22 cellular contexts compared by ENCODE assay signal in the genomic region with DNA sequence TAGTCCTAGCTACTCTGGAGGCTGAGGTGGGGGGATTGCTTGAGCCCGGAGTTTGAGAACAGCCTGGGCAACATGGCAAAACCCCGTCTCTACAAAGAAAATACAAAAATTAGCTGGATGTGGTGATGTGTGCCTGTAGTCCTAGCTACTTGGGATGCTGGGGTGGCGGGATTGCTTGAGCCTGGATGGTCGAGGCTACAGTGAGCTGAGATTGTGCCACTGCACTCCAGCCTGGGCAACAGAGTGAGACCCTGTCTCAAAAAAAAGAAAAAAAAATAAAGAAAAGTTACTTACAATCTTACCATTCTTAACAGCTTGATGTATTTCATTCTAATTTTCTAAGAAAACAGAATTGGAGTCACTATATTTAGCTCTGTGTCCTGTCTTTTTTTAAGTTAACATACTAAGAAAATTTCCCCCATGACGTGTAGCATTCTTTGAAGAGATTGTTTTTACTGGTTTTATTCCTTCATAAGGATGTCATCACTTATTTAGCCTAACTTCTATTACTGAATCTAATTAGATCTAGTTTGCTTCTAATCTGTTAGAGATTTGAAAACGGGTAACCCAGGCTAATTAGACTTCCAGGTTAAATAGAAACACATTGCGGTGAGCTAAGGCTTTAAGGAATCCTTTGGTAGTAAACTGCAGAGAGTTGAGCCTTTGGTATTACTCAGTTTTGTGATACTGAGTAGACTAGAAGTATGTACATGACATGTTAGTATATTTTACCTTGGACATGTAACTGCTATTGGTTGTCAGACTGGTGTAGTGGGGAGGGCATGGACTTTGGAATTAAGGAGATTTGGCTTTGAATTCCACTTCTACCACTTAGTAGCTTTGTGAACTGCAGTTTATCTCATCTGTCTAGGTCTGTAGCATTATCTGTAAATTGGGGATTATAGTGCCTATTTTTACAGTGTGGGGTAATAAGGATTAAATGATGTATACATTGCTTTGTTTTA. TPM values are rescaled to one million over a fixed set of nuclear protein-coding genes. Genes with fewer than 3 reads are reported as not detected.
DNase-seq lines count a peak whose midpoint lies in the region; ATAC-seq, FAIRE-seq and TF ChIP-seq lines count a peak whose summit lies in the region.
"Had no signal": no experiment of that assay in that cellular context is flagged by ENCODE, and none has a peak within 500 bp of the region (broad histone marks: within the 10 kb centered on the region; RNA-seq: fewer than 3 reads in every experiment).

No MANE protein-coding gene starts in this region.

- peak overlapping the region; percentile 23 for H3K27ac ChIP-seq in brain microvascular endothelial cell
- peak overlapping the region; percentile 12 for H3K27ac ChIP-seq in HepG2 (ENCODE audit: extremely low read length, insufficient read depth, low read length)
- no peak overlapping the region for H3K27ac ChIP-seq in upper lobe of right lung
- H3K27ac ChIP-seq in sigmoid colon: peak overlapping the region in 1 of 4 donors; percentile 58

- intact Hi-C loops in HepG2 (cut with micrococcal nuclease; ENCODE audit: unreplicated experiment) (no loop called here), upper lobe of right lung (cut with DNase I) (no loop called here), sigmoid colon (cut with DNase I) (no loop called here)

- TF ChIP-seq CTCF in BJ (IDR thresholded peaks at IDR 0.05; ENCODE audit: insufficient read depth, low read depth, low read length) (no peak), brain microvascular endothelial cell (IDR thresholded peaks at IDR 0.05; ENCODE audit: low read depth, low read length, missing control alignments) (no peak), HepG2 (CRISPR knock-in tag; IDR thresholded peaks at IDR 0.05) (no peak), upper lobe of right lung (IDR thresholded peaks at IDR 0.05) (no peak), sigmoid colon (IDR thresholded peaks at IDR 0.05) (no peak)

- peaks cover 52% of the 10 kb centered on the region for H3K79me2 ChIP-seq in HepG2 (ENCODE audit: insufficient read depth, low read length)

- H3K36me3 ChIP-seq in BJ (ENCODE audit: control insufficient read depth, insufficient read depth, low read length) (peaks cover 3% of the 10 kb centered on the region), brain microvascular endothelial cell (replicated peaks) (peaks cover 29% of the 10 kb centered on the region), HepG2 (replicated peaks in 1 of 2; ENCODE audit: control insufficient read depth in 1 of 2, insufficient read depth in 2 of 2, low read length in 2 of 2) (peaks cover 13 to 77% of the 10 kb centered on the region in 2 experiments), upper lobe of right lung (peaks cover 74% of the 10 kb centered on the region), sigmoid colon (peaks cover 0 to 57% (median 8%) of the 10 kb centered on the region in 4 donors)

- H3K9me3 ChIP-seq in HepG2 (ENCODE audit: low read length) (no peaks in the 10 kb centered on the region), upper lobe of right lung (no peaks in the 10 kb centered on the region), sigmoid colon (no peaks in the 10 kb centered on the region)
- H3K9me3 ChIP-seq: MG63 had no signal

- 89% methylated on average over 7 of the region's 7 CpGs for WGBS in HepG2 (ENCODE audit: low lambda C conversion rate)
- WGBS in sigmoid colon, 2 donors: 91 to 94% methylated on average over 7 of the region's 7 CpGs

- no peak for TF ChIP-seq RAD21 in HepG2 (CRISPR knock-in tag; IDR thresholded peaks at IDR 0.05)

- H2AFZ ChIP-seq in HepG2 (ENCODE audit: low read length): no peak overlapping the region

- no TSS peak for BruUV-seq in HepG2 (replicated peaks; lab: Mats Ljungman, UMichigan)

- H3K4me3 ChIP-seq in BJ (ENCODE audit: low read depth, low read length): no peak overlapping the region
- H3K4me3 ChIP-seq in brain microvascular endothelial cell (ENCODE audit: low read depth, low read length): no peak overlapping the region
- H3K4me3 ChIP-seq in HepG2 (replicated peaks in 1 of 3; ENCODE audit: insufficient read depth in 1 of 3, low read depth in 2 of 3, low read length in 3 of 3): no peak overlapping the region
- H3K4me3 ChIP-seq in upper lobe of right lung: no peak overlapping the region
- no peak overlapping the region for H3K4me3 ChIP-seq in sigmoid colon
- H3K4me3 ChIP-seq: MG63, smooth muscle cell had no signal

- in situ Hi-C loops in brain microvascular endothelial cell (cut with HindIII; ENCODE audit: low pct_ligation_motif_present, low sequenced_read_pairs) (no loop called here), HepG2 (cut with HindIII; ENCODE audit: extremely low pct_ligation_motif_present, low pct_unique_long_range_greater_than_20kb) (no loop called here)

- CTCF ChIA-PET in BJ (lab: Yijun Ruan, JAX) (interaction anchor here (0.9 to 1.0 kb wide), 2 partner anchors 17 to 964 kb away, joined by 3 to 4 read pairs; no protein-coding TSS in a partner anchor), HepG2 (lab: Yijun Ruan, JAX; ENCODE audit: low intra/inter-chr PET ratio, low total read pairs) (no interaction called here)

- DNase-seq in BJ (ENCODE audit: low read depth) (peak; percentile 71), GM12892 (ENCODE audit: insufficient read length) (no peak), brain microvascular endothelial cell (no peak), HepG2 (ENCODE audit: low spot score) (peak; percentile 28), upper lobe of right lung (no peak), NCI-H146 treated with DMSO at 0.1 percent for 48 hours (lab: John Stamatoyannopoulos, UW; ENCODE audit: unreplicated experiment) (no peak), activated gamma-delta T cell (lab: John Stamatoyannopoulos, UW) (no peak), sigmoid colon (no peak)
- DNase-seq: activated CD4-positive, alpha-beta T cell treated with anti-CD3 and anti-CD28 coated beads for 48 hours; activated naive CD8-positive, alpha-beta T cell treated with anti-CD3 and anti-CD28 coated beads for 36 hours; activated T-cell treated with anti-CD3 and anti-CD28 coated beads for 4 hours; effector CD4-positive, alpha-beta T cell; GDM1; mesendoderm; MG63; natural killer cell; NCI-H1694; NCI-H2227 treated with DMSO at 0.1 percent for 48 hours; stimulated activated CD4-positive, alpha-beta T cell treated with anti-CD3 and anti-CD28 coated beads, Interleukin-4, amount 100 ng/mL, for 24 hours; SW 1271 had no signal

- TF ChIP-seq EP300 in HepG2 (IDR thresholded peaks at IDR 0.05; ENCODE audit: low read depth in 2 of 2, low read length in 2 of 2): no peak
- no peak for TF ChIP-seq EP300 in HepG2 (CRISPR knock-in tag; IDR thresholded peaks at IDR 0.05; ENCODE audit: borderline replicate concordance)
- TF ChIP-seq EP300 in sigmoid colon (IDR thresholded peaks at IDR 0.05): no peak

- H3K4me1 ChIP-seq in HepG2 (ENCODE audit: insufficient read depth, low read length) (peaks cover 12% of the 10 kb centered on the region), upper lobe of right lung (no peaks in the 10 kb centered on the region), sigmoid colon (peaks cover 0 to 6% (median 3%) of the 10 kb centered on the region in 4 donors)

- POLR2A ChIA-PET in BJ (lab: Charles Lee) (interaction anchor here (1.2 kb wide), 1 partner anchor 24 kb away, joined by 4 read pairs; a partner anchor contains a TSS), HepG2 (lab: Yijun Ruan, JAX) (interaction anchor here (1.2 kb wide), 1 partner anchor 24 kb away, joined by 6 read pairs; a partner anchor contains a TSS)

- H3K27me3 ChIP-seq in BJ (ENCODE audit: control insufficient read depth, insufficient read depth, low read length): no peaks in the 10 kb centered on the region
- no peaks in the 10 kb centered on the region for H3K27me3 ChIP-seq in brain microvascular endothelial cell (replicated peaks)
- H3K27me3 ChIP-seq in HepG2 (ENCODE audit: control insufficient read depth in 1 of 2, insufficient read depth in 2 of 2, low read length in 2 of 2): no peaks in the 10 kb centered on the region
- H3K27me3 ChIP-seq in upper lobe of right lung: no peaks in the 10 kb centered on the region
- H3K27me3 ChIP-seq in sigmoid colon: no peaks in the 10 kb centered on the region
- H3K27me3 ChIP-seq: MG63 had no signal

- 0 out of 2 replicates have a peak, but pooled peaks cover 6% of the 10 kb centered on the region for H4K20me1 ChIP-seq in HepG2 (ENCODE audit: insufficient read depth, low read length)

- TF ChIP-seq POLR2A in GM12892 (IDR thresholded peaks at IDR 0.05; ENCODE audit: low read depth, low read length) (no peak), HepG2 (IDR thresholded peaks at IDR 0.05; ENCODE audit: insufficient read depth in 1 of 2, low read depth in 2 of 2, low read length in 2 of 2) (no peak), sigmoid colon (IDR thresholded peaks at IDR 0.05) (no peak)

- H3K9ac ChIP-seq in HepG2 (ENCODE audit: insufficient read depth, low read depth, low read length): no peak overlapping the region

- peak; percentile 38 for FAIRE-seq in GM12892 (lab: Jason Lieb, UNC)
- FAIRE-seq in HepG2 (lab: Jason Lieb, UNC): no peak
- FAIRE-seq: keratinocyte had no signal

- ATAC-seq in HepG2 (peak; percentile 73), upper lobe of right lung (no peak)
- ATAC-seq: natural killer cell had no signal

- no peak overlapping the region for H3K4me2 ChIP-seq in HepG2 (ENCODE audit: low read depth, low read length)
- H3K4me2 ChIP-seq: smooth muscle cell had no signal

RNA-seq across cellular contexts. Expression of a gene that starts 24.0 kb away (rescaled TPM):
- 16.8 and 37.5 TPM in 2 replicates for polyA plus RNA-seq in BJ (2011; rRNA removed)
- 20.3 and 25.6 TPM in 2 replicates for polyA minus RNA-seq in BJ (2011; rRNA and poly(A)+ RNA removed)
- 68.6 TPM for polyA plus RNA-seq in GM12892 (2012; ENCODE audit: missing spikeins)
- total RNA-seq in HepG2 (2016; rRNA removed; fragmentation: Illumina TruSeq; extraction: Trizol): 231 and 359 TPM in 2 replicates
- 16.8 and 19.8 TPM in 2 replicates for total RNA-seq in HepG2 (2016; cell fraction: cytosol; rRNA removed; fragmentation: Illumina TruSeq; extraction: Trizol; ENCODE audit: low read depth)
- total RNA-seq in HepG2 (2016; cell fraction: insoluble cytoplasmic fraction; rRNA removed; fragmentation: Illumina TruSeq; extraction: Trizol): 234 and 349 TPM in 2 replicates
- 31.3 and 31.7 TPM in 2 replicates for total RNA-seq in HepG2 (2016; cell fraction: membrane; rRNA removed; fragmentation: Illumina TruSeq; extraction: Trizol)
- 93.9 and 106 TPM in 2 replicates for total RNA-seq in HepG2 (2016; cell fraction: nucleus; rRNA removed; fragmentation: Illumina TruSeq; extraction: Trizol)
- polyA plus RNA-seq in HepG2 (2011; rRNA removed): 21.7 and 36.6 TPM in 2 replicates
- polyA plus RNA-seq in HepG2 (2011; cell fraction: cytosol; rRNA removed): 10.5 and 18.6 TPM in 2 replicates
- polyA plus RNA-seq in HepG2 (2011; cell fraction: nucleus; rRNA removed): 6.5 and 10.0 TPM in 2 replicates
- 115 and 141 TPM in 2 replicates for polyA plus RNA-seq in HepG2 (2012)
- 9.3 and 9.9 TPM in 2 replicates for polyA plus RNA-seq in HepG2 (2016; cell fraction: cytosol; fragmentation: Illumina TruSeq; extraction: Trizol; ENCODE audit: low read depth)
- 317 and 331 TPM in 2 replicates for polyA plus RNA-seq in HepG2 (2016; cell fraction: insoluble cytoplasmic fraction; fragmentation: Illumina TruSeq; extraction: Trizol; ENCODE audit: low read depth)
- 25.5 and 28.6 TPM in 2 replicates for polyA plus RNA-seq in HepG2 (2016; cell fraction: membrane; fragmentation: Illumina TruSeq; extraction: Trizol; ENCODE audit: low read depth)
- 160 and 171 TPM in 2 replicates for polyA plus RNA-seq in HepG2 (2016; cell fraction: nucleus; fragmentation: Illumina TruSeq; extraction: Trizol; ENCODE audit: insufficient read depth, low read depth)
- 16.3 and 24.3 TPM in 2 replicates for polyA minus RNA-seq in HepG2 (2011; rRNA and poly(A)+ RNA removed; ENCODE audit: low replicate concordance)
- 45.8 and 50.3 TPM in 2 replicates for polyA minus RNA-seq in HepG2 (2011; cell fraction: cytosol; rRNA and poly(A)+ RNA removed)
- polyA minus RNA-seq in HepG2 (2011; cell fraction: nucleus; rRNA and poly(A)+ RNA removed): 27.4 and 38.4 TPM in 2 replicates
- total RNA-seq in upper lobe of right lung: 64.1 TPM
- total RNA-seq in sigmoid colon: 10 to 100 TPM; 40.3 to 54.0 (median 45.3) TPM
- polyA plus RNA-seq in sigmoid colon: 10 to 100 TPM; 24.0 to 39.8 (median 28.9) TPM

RNA-seq across cellular contexts. Expression of a gene that starts 49.5 kb away (rescaled TPM):
- polyA plus RNA-seq in BJ (2011; rRNA removed) (21.1 TPM in 2 replicates), HepG2 (2011; rRNA removed) (44.5 and 48.2 TPM in 2 replicates), sigmoid colon (10 to 100 TPM; 26.4 to 57.1 (median 49.2) TPM)
- 8.1 and 10.6 TPM in 2 replicates for polyA minus RNA-seq in BJ (2011; rRNA and poly(A)+ RNA removed)
- 27.7 TPM for polyA plus RNA-seq in GM12892 (2012; ENCODE audit: missing spikeins)
- total RNA-seq in HepG2 (2016; rRNA removed; fragmentation: Illumina TruSeq; extraction: Trizol) (40.7 and 54.8 TPM in 2 replicates), upper lobe of right lung (17.0 TPM), sigmoid colon (10 to 100 TPM; 15.0 to 18.9 (median 17.0) TPM)
- total RNA-seq in HepG2 (2016; cell fraction: cytosol; rRNA removed; fragmentation: Illumina TruSeq; extraction: Trizol; ENCODE audit: low read depth): 11.6 and 12.4 TPM in 2 replicates
- total RNA-seq in HepG2 (2016; cell fraction: insoluble cytoplasmic fraction; rRNA removed; fragmentation: Illumina TruSeq; extraction: Trizol): 41.5 and 61.2 TPM in 2 replicates
- 15.4 and 19.1 TPM in 2 replicates for total RNA-seq in HepG2 (2016; cell fraction: membrane; rRNA removed; fragmentation: Illumina TruSeq; extraction: Trizol)
- 11.7 and 15.9 TPM in 2 replicates for total RNA-seq in HepG2 (2016; cell fraction: nucleus; rRNA removed; fragmentation: Illumina TruSeq; extraction: Trizol)
- polyA plus RNA-seq in HepG2 (2011; cell fraction: cytosol; rRNA removed): 26.9 and 28.7 TPM in 2 replicates
- 4.3 and 8.5 TPM in 2 replicates for polyA plus RNA-seq in HepG2 (2011; cell fraction: nucleus; rRNA removed)
- polyA plus RNA-seq in HepG2 (2012): 29.4 and 34.7 TPM in 2 replicates
- 5.9 and 7.2 TPM in 2 replicates for polyA plus RNA-seq in HepG2 (2016; cell fraction: cytosol; fragmentation: Illumina TruSeq; extraction: Trizol; ENCODE audit: low read depth)
- 53.3 and 59.8 TPM in 2 replicates for polyA plus RNA-seq in HepG2 (2016; cell fraction: insoluble cytoplasmic fraction; fragmentation: Illumina TruSeq; extraction: Trizol; ENCODE audit: low read depth)
- polyA plus RNA-seq in HepG2 (2016; cell fraction: membrane; fragmentation: Illumina TruSeq; extraction: Trizol; ENCODE audit: low read depth): 12.2 and 14.0 TPM in 2 replicates
- polyA plus RNA-seq in HepG2 (2016; cell fraction: nucleus; fragmentation: Illumina TruSeq; extraction: Trizol; ENCODE audit: insufficient read depth, low read depth): 27.5 and 29.2 TPM in 2 replicates
- 14.3 and 19.3 TPM in 2 replicates for polyA minus RNA-seq in HepG2 (2011; rRNA and poly(A)+ RNA removed; ENCODE audit: low replicate concordance)
- polyA minus RNA-seq in HepG2 (2011; cell fraction: cytosol; rRNA and poly(A)+ RNA removed): 12.7 and 13.7 TPM in 2 replicates
- polyA minus RNA-seq in HepG2 (2011; cell fraction: nucleus; rRNA and poly(A)+ RNA removed): 2.6 and 4.4 TPM in 2 replicates

Comparison
In these comparisons a context has a peak if more than half of its experiments do, and no peak if none do; other contexts are left out.
1. DNase-seq: peak in BJ (single experiment) and HepG2 (single experiment); none in GM12892 (single experiment), brain microvascular endothelial cell (single experiment), upper lobe of right lung (single experiment), NCI-H146 treated with DMSO at 0.1 percent for 48 hours (single experiment), activated gamma-delta T cell (single experiment) and sigmoid colon (single experiment).